8 cellular contexts compared by ENCODE assay signal in genomic region chr13:97259787-97260641, GRCh38.
DNase-seq lines count a peak whose midpoint lies in the region; ATAC-seq and TF ChIP-seq lines count a peak whose summit lies in the region.

No MANE protein-coding gene starts in this region.

- H3K9me3 ChIP-seq in endocrine pancreas (ENCODE audit: control insufficient read depth, low read length) = no peaks in the 10 kb centered on the region
- H3K9me3 ChIP-seq in muscle layer of duodenum (ENCODE audit: control insufficient read depth in 1 of 2, low read length in 2 of 2) = no peaks in the 10 kb centered on the region

- H3K36me3 ChIP-seq in endocrine pancreas (ENCODE audit: control insufficient read depth, insufficient read depth, low read length) (no peaks in the 10 kb centered on the region), muscle layer of duodenum (ENCODE audit: control insufficient read depth in 1 of 2, insufficient read depth in 2 of 2, low read length in 2 of 2) (no peaks in the 10 kb centered on the region)

- H3K4me1 ChIP-seq in endocrine pancreas (ENCODE audit: control insufficient read depth, insufficient read depth, low read length) (peaks cover 13% of the 10 kb centered on the region), muscle layer of duodenum (ENCODE audit: control insufficient read depth in 1 of 2, insufficient read depth in 2 of 2, low read length in 2 of 2) (peaks cover 33 to 71% of the 10 kb centered on the region in 2 donors)

- H3K27me3 ChIP-seq in endocrine pancreas (ENCODE audit: control insufficient read depth, insufficient read depth, low read length) = no peaks in the 10 kb centered on the region
- no peaks in the 10 kb centered on the region for H3K27me3 ChIP-seq in muscle layer of duodenum (ENCODE audit: low read depth, low read length)

- DNase-seq in AG10803 (ENCODE audit: low read depth) (peak; percentile 62), OCI-M2 (lab: John Stamatoyannopoulos, UW; ENCODE audit: unreplicated experiment) (peak; percentile 37), kidney glomerular epithelial cell (lab: John Stamatoyannopoulos, UW) (no peak), T-helper 9 cell (no peak)

- TF ChIP-seq CTCF in AG10803 (conservative IDR thresholded peaks at IDR 0.05; ENCODE audit: low read length) = no peak

- no peak overlapping the region for H3K4me3 ChIP-seq in AG10803 (ENCODE audit: low read length)
- no peak overlapping the region for H3K4me3 ChIP-seq in endocrine pancreas (ENCODE audit: control insufficient read depth, insufficient read depth, low read length)
- no peak overlapping the region for H3K4me3 ChIP-seq in muscle layer of duodenum (ENCODE audit: low read depth in 1 of 2, low read length in 2 of 2)

- peak overlapping the region; percentile 30 for H3K9ac ChIP-seq in endocrine pancreas (ENCODE audit: control insufficient read depth, insufficient read depth, low read length)

- H3K27ac ChIP-seq in muscle layer of duodenum (ENCODE audit: low read length) = peak overlapping the region; percentile 74

- ATAC-seq in GM18502 (IDR thresholded peaks at IDR 0.05; ENCODE audit: poor library complexity, unreplicated experiment) = no peak
- ATAC-seq in GM18858 (IDR thresholded peaks at IDR 0.05; ENCODE audit: unreplicated experiment) = no peak

Comparison
In these comparisons a context has a peak if more than half of its experiments do, and no peak if none do; other contexts are left out.
1. DNase-seq: peak in AG10803 (single experiment) and OCI-M2 (single experiment); none in kidney glomerular epithelial cell (single experiment) and T-helper 9 cell (single experiment).